21 cellular contexts compared by ENCODE assay signal in the genomic region with DNA sequence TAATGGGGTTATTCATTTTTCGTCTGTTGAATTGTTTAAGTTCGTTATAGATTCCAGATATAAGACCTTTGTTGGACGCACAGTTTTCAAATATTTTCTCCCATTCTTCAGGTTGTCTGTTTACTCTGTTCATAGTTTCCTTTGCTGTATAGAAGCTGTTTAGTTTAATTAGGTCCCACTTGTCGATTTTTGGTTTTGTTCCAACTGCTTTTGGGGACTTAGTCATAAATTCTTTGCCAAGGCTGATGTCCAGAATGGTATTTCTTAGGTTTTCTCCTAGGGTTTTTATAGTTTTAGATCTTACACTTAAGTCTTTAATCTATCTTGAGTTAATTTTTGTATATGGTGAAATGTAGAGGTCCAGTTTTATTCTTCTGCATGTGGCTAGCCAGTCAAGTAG.
"Had no signal": no experiment of that assay in that cellular context is flagged by ENCODE, and none has a peak within 500 bp of the region (broad histone marks: within the 10 kb centered on the region; RNA-seq: fewer than 3 reads in every experiment).

No MANE protein-coding gene starts in this region.

- DNase-seq: dermis blood vessel endothelial cell; dorsolateral prefrontal cortex; effector CD4-positive, alpha-beta T cell; effector memory CD4-positive, alpha-beta T cell; foreskin keratinocyte; heart left ventricle; hypothalamus; immature natural killer cell; islet precursor cell; kidney; kidney glomerular epithelial cell; left colon; left ventricle myocardium inferior; lower lobe of right lung; mesenchymal stem cell; naive thymus-derived CD4-positive, alpha-beta T cell had no signal

- H3K27me3 ChIP-seq: dorsolateral prefrontal cortex, esophagus muscularis mucosa, foreskin keratinocyte, gastroesophageal sphincter, heart left ventricle, hepatocyte had no signal

- H3K36me3 ChIP-seq: esophagus muscularis mucosa, gastroesophageal sphincter, heart left ventricle, left ventricle myocardium inferior, lower lobe of right lung had no signal

- ATAC-seq: foreskin keratinocyte; gastroesophageal sphincter; heart left ventricle; left colon; left lobe of liver; lower lobe of right lung; naive thymus-derived CD4-positive, alpha-beta T cell had no signal

- H3K4me3 ChIP-seq: coronary artery, dorsolateral prefrontal cortex, esophagus muscularis mucosa, gastroesophageal sphincter, heart left ventricle, hepatocyte, left ventricle myocardium inferior, lower lobe of right lung had no signal
